ENCODE assay signal across 8 cellular contexts in the genomic region with DNA sequence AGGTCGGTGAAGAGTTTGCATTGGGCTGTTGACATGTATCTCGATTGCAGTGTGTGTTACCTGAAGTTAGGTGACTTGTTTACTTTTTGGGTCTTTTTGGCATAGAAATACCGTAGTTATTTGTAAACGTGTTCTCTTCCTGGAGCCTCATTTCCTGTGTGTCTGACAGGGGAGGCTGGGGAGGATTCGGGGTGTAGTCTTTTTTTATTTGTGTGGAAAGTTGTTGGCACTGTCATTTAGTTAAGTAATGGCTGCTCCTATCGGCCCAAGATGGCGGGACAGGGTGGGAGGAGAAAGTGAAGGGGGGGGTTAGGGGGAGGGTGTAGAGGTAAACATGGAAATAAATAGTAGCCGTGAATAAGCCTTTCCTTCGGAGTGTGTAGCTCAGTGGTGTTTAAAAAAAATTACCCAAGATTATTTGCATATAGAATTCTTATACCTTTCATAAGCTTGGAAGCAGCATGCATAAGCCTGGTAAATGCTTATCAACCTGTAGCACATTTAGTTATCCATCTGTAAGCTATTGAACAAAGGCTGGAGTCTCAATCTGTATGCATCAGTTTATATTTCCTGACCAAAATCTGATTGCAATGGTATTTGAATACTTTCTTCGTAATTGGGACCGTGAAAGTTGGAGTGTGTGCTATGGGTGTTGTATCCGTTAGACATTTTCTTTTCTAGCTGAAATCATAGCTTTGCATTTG. TPM values are rescaled to one million over a fixed set of nuclear protein-coding genes. Genes with fewer than 3 reads are reported as not detected.
DNase-seq lines count a peak whose midpoint lies in the region; ATAC-seq, FAIRE-seq and TF ChIP-seq lines count a peak whose summit lies in the region.

No MANE protein-coding gene starts in this region.

- peak overlapping the region; percentile 97 for H3K27ac ChIP-seq in layer of hippocampus (ENCODE audit: low read depth, low read length)

- no peak for ATAC-seq in omental fat pad (ENCODE audit: low FRiP score)

- H3K36me3 Mint-ChIP-seq in T-helper 2 cell treated with Interferon-gamma antibody and Interleukin-4, amounts not matched to agents 5 μg/mL and 100 μg/mL, for 36 hours (ENCODE audit: low read depth): peaks cover 11% of the 10 kb centered on the region

- DNase-seq in D341Med (ENCODE audit: low spot score) (peak; percentile 33), HuH-7 (ENCODE audit: low spot score) (peak; percentile 36), RCC 7860 (ENCODE audit: low spot score) (no peak), omental fat pad (ENCODE audit: low spot score) (no peak)
- peak; percentile 17 for DNase-seq in T-helper 2 cell treated with Interferon-gamma antibody and Interleukin-4, amounts not matched to agents 5 μg/mL and 100 μg/mL, for 36 hours (ENCODE audit: low spot score)
- DNase-seq in central memory CD4-positive, alpha-beta T cell: peak; percentile 45
- peak in 2 of 3 donors; percentile 5 to 24 for DNase-seq in stimulated activated CD4-positive, alpha-beta T cell treated with anti-CD3 and anti-CD28 coated beads, TNF-alpha, amount 100 ng/mL, for 1 hour (ENCODE audit: low read depth in 3 of 3, low spot score in 1 of 3)

- no peak for TF ChIP-seq CTCF in omental fat pad (IDR thresholded peaks at IDR 0.05)

- H3K27ac Mint-ChIP-seq in T-helper 2 cell treated with Interferon-gamma antibody and Interleukin-4, amounts not matched to agents 5 μg/mL and 100 μg/mL, for 36 hours: peak overlapping the region; percentile 98

- H3K27me3 ChIP-seq in layer of hippocampus (ENCODE audit: control insufficient read depth, insufficient read depth, low read length): no peaks in the 10 kb centered on the region

- no peaks in the 10 kb centered on the region for H3K9me3 Mint-ChIP-seq in T-helper 2 cell treated with Interferon-gamma antibody and Interleukin-4, amounts not matched to agents 5 μg/mL and 100 μg/mL, for 36 hours

- peaks cover 6% of the 10 kb centered on the region for H3K4me1 Mint-ChIP-seq in T-helper 2 cell treated with Interferon-gamma antibody and Interleukin-4, amounts not matched to agents 5 μg/mL and 100 μg/mL, for 36 hours (ENCODE audit: low read depth)

- no peak for FAIRE-seq in RCC 7860 (lab: Jason Lieb, UNC)

- H3K27me3 Mint-ChIP-seq in T-helper 2 cell treated with Interferon-gamma antibody and Interleukin-4, amounts not matched to agents 5 μg/mL and 100 μg/mL, for 36 hours (ENCODE audit: low read depth): no peaks in the 10 kb centered on the region

- peak overlapping the region; percentile 96 for H3K4me3 Mint-ChIP-seq in T-helper 2 cell treated with Interferon-gamma antibody and Interleukin-4, amounts not matched to agents 5 μg/mL and 100 μg/mL, for 36 hours

RNA-seq across cellular contexts. Expression of gene KDM6A, which starts 1.6 kb away (rescaled TPM):
- total RNA-seq in omental fat pad: 10 to 100 TPM; 24.4 to 41.3 (median 29.9) TPM

RNA-seq across cellular contexts. Expression of gene DUSP21, which starts 30.8 kb away (rescaled TPM):
- not detected for total RNA-seq in omental fat pad

Comparison
In these comparisons a context has a peak if more than half of its experiments do, and no peak if none do; other contexts are left out.
1. DNase-seq: peak in D341Med (single experiment), HuH-7 (single experiment), T-helper 2 cell treated with Interferon-gamma antibody and Interleukin-4, amounts not matched to agents 5 μg/mL and 100 μg/mL, for 36 hours (single experiment), central memory CD4-positive, alpha-beta T cell (single experiment) and stimulated activated CD4-positive, alpha-beta T cell treated with anti-CD3 and anti-CD28 coated beads, TNF-alpha, amount 100 ng/mL, for 1 hour (2 of 3); none in RCC 7860 (single experiment) and omental fat pad (single experiment).